Comparison of ENCODE assay signal across 8 cellular contexts in genomic region chr22:46587067-46587471, GRCh38. TPM values are rescaled to one million over a fixed set of nuclear protein-coding genes. Genes with fewer than 3 reads are reported as not detected.
DNase-seq lines count a peak whose midpoint lies in the region; ATAC-seq and TF ChIP-seq lines count a peak whose summit lies in the region.

No MANE protein-coding gene starts in this region.

- H3K27ac Mint-ChIP-seq in CD8-positive, alpha-beta memory T cell, result peak overlapping the region; percentile 40 to 88 (median 72)
- H3K27ac Mint-ChIP-seq in MCF 10A (ENCODE audit: low read depth, unreplicated experiment), result no peak overlapping the region

- no peak overlapping the region for H2AK5ac ChIP-seq in mesendoderm (ENCODE audit: low read length)

- H4K8ac ChIP-seq in mesendoderm (ENCODE audit: low read depth, low read length), result no peak overlapping the region

- peaks cover 7% of the 10 kb centered on the region for H3K79me1 ChIP-seq in mesendoderm (ENCODE audit: low read length)

- H3K23ac ChIP-seq in mesendoderm (ENCODE audit: low read length), result no peak overlapping the region

- no peak overlapping the region for H4K5ac ChIP-seq in mesendoderm (ENCODE audit: low read length)

- POLR2A ChIA-PET in CD8-positive, alpha-beta memory T cell (lab: Charles Lee), result no interaction called here
- POLR2A ChIA-PET in MCF 10A (lab: Yijun Ruan, JAX), result no interaction called here

- H3K27me3 ChIP-seq in CD8-positive, alpha-beta memory T cell (ENCODE audit: insufficient read depth, low read length, poor library complexity, severe bottlenecking), result no peaks in the 10 kb centered on the region
- no peaks in the 10 kb centered on the region for H3K27me3 ChIP-seq in mesendoderm (ENCODE audit: insufficient read depth, low read length, poor library complexity)
- H3K27me3 ChIP-seq in lower lobe of right lung (ENCODE audit: low read depth), result no peaks in the 10 kb centered on the region

- no peak for DNase-seq in CD8-positive, alpha-beta memory T cell
- peak; percentile 78 for DNase-seq in germinal center (ENCODE audit: low spot score)
- no peak for DNase-seq in MCF 10A (ENCODE audit: unreplicated experiment)
- no peak for DNase-seq in mesendoderm
- no peak for DNase-seq in lower lobe of right lung
- DNase-seq in NCI-H2227 treated with DMSO at 0.1 percent for 48 hours (lab: John Stamatoyannopoulos, UW), result no peak

- H3K4me3 Mint-ChIP-seq in CD8-positive, alpha-beta memory T cell, result peak overlapping the region; percentile 30 to 78 (median 72)
- no peak overlapping the region for H3K4me3 Mint-ChIP-seq in MCF 10A (ENCODE audit: unreplicated experiment)

- H3K36me3 Mint-ChIP-seq in CD8-positive, alpha-beta memory T cell, result peaks cover 0 to 2% (median 0%) of the 10 kb centered on the region in 3 donors
- no peaks in the 10 kb centered on the region for H3K36me3 Mint-ChIP-seq in MCF 10A (ENCODE audit: insufficient read depth, unreplicated experiment)

- H3K4me1 Mint-ChIP-seq in CD8-positive, alpha-beta memory T cell, result peaks cover 14 to 26% (median 17%) of the 10 kb centered on the region in 3 donors
- no peaks in the 10 kb centered on the region for H3K4me1 Mint-ChIP-seq in MCF 10A (ENCODE audit: insufficient read depth, unreplicated experiment)

- no TSS peak for BruUV-seq in MCF 10A (replicated peaks; lab: Mats Ljungman, UMichigan)

- no CpG with 5 or more reads among the region's 9 CpGs for WGBS in mesendoderm (ENCODE audit: extremely low coverage, insufficient coverage, low lambda C conversion rate)

- CTCF ChIA-PET in CD8-positive, alpha-beta memory T cell (lab: Charles Lee), result no interaction called here
- CTCF ChIA-PET in MCF 10A (lab: Yijun Ruan, JAX), result interaction anchor here (0.5 to 0.6 kb wide), 3 partner anchors 41 to 688 kb away, joined by 3 to 4 read pairs (median 3); no protein-coding TSS in a partner anchor

- no peak overlapping the region for H3K9ac ChIP-seq in mesendoderm (ENCODE audit: low read length)

- H3K18ac ChIP-seq in mesendoderm (ENCODE audit: low read length), result no peak overlapping the region

- no peak overlapping the region for H2BK120ac ChIP-seq in mesendoderm (ENCODE audit: low read depth, low read length)

- no peaks in the 10 kb centered on the region for H3K9me3 ChIP-seq in CD8-positive, alpha-beta memory T cell (ENCODE audit: low read length)
- no peaks in the 10 kb centered on the region for H3K9me3 ChIP-seq in lower lobe of right lung

- H3K27ac ChIP-seq in CD8-positive, alpha-beta memory T cell (ENCODE audit: low read depth, low read length), result no peak overlapping the region
- H3K27ac ChIP-seq in mesendoderm (ENCODE audit: low read depth, low read length), result no peak overlapping the region
- no peak overlapping the region for H3K27ac ChIP-seq in lower lobe of right lung

- no peaks in the 10 kb centered on the region for H3K27me3 Mint-ChIP-seq in CD8-positive, alpha-beta memory T cell
- H3K27me3 Mint-ChIP-seq in MCF 10A (ENCODE audit: insufficient read depth, unreplicated experiment), result no peaks in the 10 kb centered on the region

- H2BK5ac ChIP-seq in mesendoderm (ENCODE audit: low read length), result no peak overlapping the region

- no peak for TF ChIP-seq CTCF in MCF 10A (IDR thresholded peaks at IDR 0.05; ENCODE audit: unreplicated experiment)
- TF ChIP-seq CTCF in lower lobe of right lung (IDR thresholded peaks at IDR 0.05), result no peak

- ATAC-seq in GM19372 (IDR thresholded peaks at IDR 0.05; ENCODE audit: low read depth, unreplicated experiment) (peak; percentile 47), HG03520 (IDR thresholded peaks at IDR 0.05; ENCODE audit: unreplicated experiment) (peak; percentile 36), lower lobe of right lung (no peak)

- H3K4me2 ChIP-seq in mesendoderm (ENCODE audit: low read length), result no peak overlapping the region

- H3K4me1 ChIP-seq in CD8-positive, alpha-beta memory T cell (ENCODE audit: insufficient read depth, low read length), result peaks cover 18% of the 10 kb centered on the region
- H3K4me1 ChIP-seq in mesendoderm (ENCODE audit: control insufficient read depth, low read depth, low read length) (peaks cover 9% of the 10 kb centered on the region), lower lobe of right lung (peaks cover 65% of the 10 kb centered on the region)

- H3K56ac ChIP-seq in mesendoderm (ENCODE audit: low read length), result no peak overlapping the region

- no peak overlapping the region for H3K4me3 ChIP-seq in CD8-positive, alpha-beta memory T cell (ENCODE audit: low read length)
- H3K4me3 ChIP-seq in mesendoderm (ENCODE audit: low read length), result no peak overlapping the region
- no peak overlapping the region for H3K4me3 ChIP-seq in lower lobe of right lung

- no peak overlapping the region for H2BK15ac ChIP-seq in mesendoderm (replicated peaks; ENCODE audit: low read depth)

- intact Hi-C loops in MCF 10A (cut with micrococcal nuclease), result no loop called here
- intact Hi-C loops in lower lobe of right lung (cut with DNase I), result no loop called here

- no peaks in the 10 kb centered on the region for H3K36me3 ChIP-seq in CD8-positive, alpha-beta memory T cell (ENCODE audit: insufficient read depth, low read length)
- H3K36me3 ChIP-seq in mesendoderm (ENCODE audit: control insufficient read depth, insufficient read depth, low read length), result no peaks in the 10 kb centered on the region
- no peaks in the 10 kb centered on the region for H3K36me3 ChIP-seq in lower lobe of right lung

- no peaks in the 10 kb centered on the region for H3K79me2 ChIP-seq in mesendoderm (ENCODE audit: control insufficient read depth, insufficient read depth, low read length)

- no peaks in the 10 kb centered on the region for H3K9me3 Mint-ChIP-seq in CD8-positive, alpha-beta memory T cell
- no peaks in the 10 kb centered on the region for H3K9me3 Mint-ChIP-seq in MCF 10A (ENCODE audit: unreplicated experiment)

- H3K4ac ChIP-seq in mesendoderm (ENCODE audit: low read depth, low read length), result no peak overlapping the region

RNA-seq across cellular contexts. Expression of gene GRAMD4, which starts 33.1 kb away (rescaled TPM):
- 10 to 100 TPM; 25.3 to 33.0 TPM for total RNA-seq in CD8-positive, alpha-beta memory T cell
- polyA plus RNA-seq in CD8-positive, alpha-beta memory T cell, result 7.6 TPM
- total RNA-seq in MCF 10A (2022) (15.6 and 23.7 TPM in 2 replicates), lower lobe of right lung (58.1 TPM)
- 5.7 TPM for polyA plus RNA-seq in mesendoderm (2013, experiment 1 of 2)
- 6.5 TPM for polyA plus RNA-seq in mesendoderm (2013, experiment 2 of 2)

RNA-seq across cellular contexts. Expression of gene CELSR1, which starts 49.6 kb away (rescaled TPM):
- total RNA-seq in CD8-positive, alpha-beta memory T cell, result under 1 TPM; 0.15 to 0.33 TPM
- 0.30 TPM for polyA plus RNA-seq in CD8-positive, alpha-beta memory T cell
- 49.1 and 69.2 TPM in 2 replicates for total RNA-seq in MCF 10A (2022)
- polyA plus RNA-seq in mesendoderm (2013, experiment 1 of 2), result 4.0 TPM
- 4.0 TPM for polyA plus RNA-seq in mesendoderm (2013, experiment 2 of 2)
- 51.8 TPM for total RNA-seq in lower lobe of right lung

Comparison
In these comparisons a context has a peak if more than half of its experiments do, and no peak if none do; other contexts are left out.
1. ATAC-seq: peak in GM19372 (single experiment) and HG03520 (single experiment); none in lower lobe of right lung (0 of 2).
2. RNA of gene CELSR1, which starts 49.6 kb away (total RNA-seq): 51.8 TPM in lower lobe of right lung (single experiment) and 49.1 to 69.2 TPM in MCF 10A; 0.15 to 0.33 TPM in CD8-positive, alpha-beta memory T cell; every median in the first group is over 10 times any median in the second.